ENCODE assay signal across 13 cellular contexts in genomic region chr12:64407342-64408223, GRCh38. TPM values are rescaled to one million over a fixed set of nuclear protein-coding genes. Genes with fewer than 3 reads are reported as not detected.
DNase-seq lines count a peak whose midpoint lies in the region; ATAC-seq, FAIRE-seq and TF ChIP-seq lines count a peak whose summit lies in the region.
"Had no signal": no experiment of that assay in that cellular context is flagged by ENCODE, and none has a peak within 500 bp of the region (broad histone marks: within the 10 kb centered on the region; RNA-seq: fewer than 3 reads in every experiment).

No MANE protein-coding gene starts in this region.

- TF ChIP-seq RAD21 in H1 (IDR thresholded peaks at IDR 0.05 in 1 of 2, conservative IDR thresholded peaks at IDR 0.05 in 1 of 2; ENCODE audit: low read depth in 2 of 2, low read length in 2 of 2): no peak

- no peak overlapping the region for H2BK20ac ChIP-seq in H1 (ENCODE audit: low read length)

- no peak overlapping the region for H4K91ac ChIP-seq in H1 (replicated peaks; ENCODE audit: insufficient read length, low read length)

- TF ChIP-seq POLR2A in H1 (IDR thresholded peaks at IDR 0.05; ENCODE audit: control extremely low read depth in 1 of 2, low read depth in 2 of 2, low read length in 2 of 2): peak in 1 of 2 experiments; percentile 26; a peak in 1 of 3 replicates

- peaks cover 9% of the 10 kb centered on the region; the same call in 1 of the 2 replicates for H3K23me2 ChIP-seq in H1 (ENCODE audit: low read depth, low read length)

- no peak overlapping the region for H4K5ac ChIP-seq in H1 (ENCODE audit: insufficient read length, low read depth, low read length)

- WGBS in H1 (ENCODE audit: extremely low coverage in 1 of 2, insufficient coverage in 1 of 2, insufficient read length in 1 of 2, insufficient replicate concordance in 2 of 2, low coverage in 1 of 2, low lambda C conversion rate in 2 of 2, missing lambda C conversion rate in 1 of 2), 2 experiments: 76% methylated on average over 9 of the region's 9 CpGs; no CpG with 5 or more reads in 1 of the 2 experiments

- no peak for TF ChIP-seq CTCF in H1 (IDR thresholded peaks at IDR 0.05; ENCODE audit: control extremely low read depth in 1 of 3, insufficient read depth in 1 of 3, low read depth in 1 of 3, low read length in 3 of 3)

- DNase-seq in stimulated activated naive CD8-positive, alpha-beta T cell treated with anti-CD3 and anti-CD28 coated beads, Interleukin-15, amount 100 ng/mL, for 72 hours: no peak
- no peak for DNase-seq in stimulated activated naive CD8-positive, alpha-beta T cell treated with anti-CD3 and anti-CD28 coated beads, Interleukin-15, Interleukin-2, amounts not matched to agents 100 U/mL and 50 U/mL, for 24 hours
- peak; percentile 23 for DNase-seq in NCI-H82 treated with DMSO at 0.1 percent for 48 hours (lab: John Stamatoyannopoulos, UW; ENCODE audit: unreplicated experiment)
- DNase-seq in H1 (ENCODE audit: low read depth in 1 of 2, low spot score in 2 of 2): no peak
- no peak for DNase-seq in occipital lobe (lab: John Stamatoyannopoulos, UW)
- DNase-seq in NCI-H1930 (lab: John Stamatoyannopoulos, UW): no peak
- DNase-seq: left lung, NCI-H2171 treated with DMSO at 0.1 percent for 48 hours, SW 1271, tibial artery had no signal

- no peak overlapping the region for H2BK5ac ChIP-seq in H1 (ENCODE audit: low read depth, low read length)

- no peak overlapping the region for H3K23ac ChIP-seq in H1 (ENCODE audit: insufficient read length)

- no peak overlapping the region for H3K14ac ChIP-seq in H1 (ENCODE audit: insufficient read length)

- H2AFZ ChIP-seq in H1 (ENCODE audit: low read length): no peak overlapping the region

- no peak for TF ChIP-seq EP300 in H1 (IDR thresholded peaks at IDR 0.05; ENCODE audit: borderline replicate concordance in 1 of 2, low read depth in 2 of 2, low read length in 2 of 2)

- H2BK15ac ChIP-seq in H1 (ENCODE audit: low read length): no peak overlapping the region

- peaks cover 52% of the 10 kb centered on the region for H3K4me1 Mint-ChIP-seq in stimulated activated naive CD8-positive, alpha-beta T cell treated with anti-CD3 and anti-CD28 coated beads, Interleukin-15, amount 100 ng/mL, for 72 hours

- no peak overlapping the region for H3K4ac ChIP-seq in H1 (replicated peaks; ENCODE audit: insufficient read length, low read depth, low read length)

- POLR2A ChIA-PET in H1 (lab: Charles Lee; ENCODE audit: partially characterized antibody): interaction anchor here (0.7 to 9.6 kb wide), 12 partner anchors 8 to 136 kb away, joined by 3 to 100 read pairs (median 5); no protein-coding TSS in a partner anchor

- no peaks in the 10 kb centered on the region for H3K27me3 ChIP-seq in H1 (replicated peaks in 1 of 4; ENCODE audit: control insufficient read depth in 3 of 4, extremely low read depth in 1 of 4, insufficient read depth in 3 of 4, low read length in 3 of 4)
- H3K27me3 ChIP-seq: left lung, tibial artery had no signal

- peaks cover 15 to 63% of the 10 kb centered on the region in 2 experiments for H3K79me2 ChIP-seq in H1 (ENCODE audit: control insufficient read depth in 1 of 2, insufficient read depth in 2 of 2, low read length in 2 of 2)

- no peaks in the 10 kb centered on the region for H3K27me3 Mint-ChIP-seq in stimulated activated naive CD8-positive, alpha-beta T cell treated with anti-CD3 and anti-CD28 coated beads, Interleukin-15, amount 100 ng/mL, for 72 hours

- H3K4me2 ChIP-seq in H1 (ENCODE audit: insufficient read depth in 1 of 2, low read depth in 2 of 2, low read length in 2 of 2): peak overlapping the region in 1 of 2 experiments; percentile 24; a peak in 1 of 4 replicates

- no peak overlapping the region; a peak in 2 of 7 replicates for H3K9ac ChIP-seq in H1 (replicated peaks in 1 of 4; ENCODE audit: extremely low read depth in 1 of 4, low read depth in 3 of 4, low read length in 3 of 4)

- ATAC-seq in stimulated activated naive CD8-positive, alpha-beta T cell treated with anti-CD3 and anti-CD28 coated beads, Interleukin-15, amount 100 ng/mL, for 72 hours: no peak
- ATAC-seq in stimulated activated naive CD8-positive, alpha-beta T cell treated with anti-CD3 and anti-CD28 coated beads, Interleukin-15, Interleukin-2, amounts not matched to agents 100 U/mL and 50 U/mL, for 24 hours: no peak
- ATAC-seq in HG02571 (IDR thresholded peaks at IDR 0.05; ENCODE audit: unreplicated experiment): no peak
- ATAC-seq: activated CD4-positive, CD25-positive, alpha-beta regulatory T cell treated with anti-CD3 and anti-CD28 coated beads, Interleukin-2, amount 50 U/mL, for 24 hours; left lung had no signal

- no peak overlapping the region for H4K8ac ChIP-seq in H1 (ENCODE audit: extremely low read depth, insufficient read depth, low read length)

- peak overlapping the region in 1 of 2 donors; percentile 77 for H3K27ac Mint-ChIP-seq in stimulated activated naive CD8-positive, alpha-beta T cell treated with anti-CD3 and anti-CD28 coated beads, Interleukin-15, amount 100 ng/mL, for 72 hours

- peaks cover 5% of the 10 kb centered on the region; the same call in 1 of the 2 replicates for H3K79me1 ChIP-seq in H1 (ENCODE audit: low read depth, low read length)

- no peak overlapping the region for H3K4me3 ChIP-seq in H1 (ENCODE audit: extremely low read depth in 1 of 4, insufficient read depth in 2 of 4, low read depth in 3 of 4, low read length in 4 of 4)
- H3K4me3 ChIP-seq: left lung, tibial artery had no signal

- no peaks in the 10 kb centered on the region for H3K9me3 Mint-ChIP-seq in stimulated activated naive CD8-positive, alpha-beta T cell treated with anti-CD3 and anti-CD28 coated beads, Interleukin-15, amount 100 ng/mL, for 72 hours
- H3K9me3 Mint-ChIP-seq: CD14-positive monocyte had no signal

- peaks cover 0 to 5% (median 1%) of the 10 kb centered on the region in 4 experiments; a peak in 3 of 7 replicates for H3K4me1 ChIP-seq in H1 (replicated peaks in 1 of 4; ENCODE audit: control insufficient read depth in 3 of 4, insufficient read depth in 4 of 4, low read length in 3 of 4)

- peaks cover 13 to 32% (median 24%) of the 10 kb centered on the region in 4 experiments for H3K36me3 ChIP-seq in H1 (ENCODE audit: control insufficient read depth in 2 of 4, insufficient read depth in 4 of 4, low read length in 3 of 4)

- no peaks in the 10 kb centered on the region for H3K9me3 ChIP-seq in H1 (ENCODE audit: insufficient read depth in 2 of 2, low read depth in 1 of 2, low read length in 1 of 2)
- H3K9me3 ChIP-seq: left lung, tibial artery had no signal

- H4K20me1 ChIP-seq in H1 (replicated peaks in 1 of 2; ENCODE audit: control insufficient read depth in 1 of 2, insufficient read depth in 2 of 2, low read length in 2 of 2): peaks cover 5 to 11% of the 10 kb centered on the region in 2 experiments

- no peak overlapping the region for H3K18ac ChIP-seq in H1 (ENCODE audit: extremely low read depth, low read length)

- H2BK120ac ChIP-seq in H1 (replicated peaks; ENCODE audit: low read depth, low read length): no peak overlapping the region

- H3K4me3 Mint-ChIP-seq in stimulated activated naive CD8-positive, alpha-beta T cell treated with anti-CD3 and anti-CD28 coated beads, Interleukin-15, amount 100 ng/mL, for 72 hours: peak overlapping the region; percentile 59 to 100
- H3K4me3 Mint-ChIP-seq: CD14-positive monocyte had no signal

- H3K27ac ChIP-seq in H1 (ENCODE audit: low read depth, low read length): no peak overlapping the region
- H3K27ac ChIP-seq: left lung, tibial artery had no signal

- CTCF ChIA-PET in H1 (lab: Charles Lee; ENCODE audit: partially characterized antibody): interaction anchor here (0.6 to 0.9 kb wide), 4 partner anchors 15 to 247 kb away, joined by 3 to 5 read pairs (median 3); no protein-coding TSS in a partner anchor

- H2BK12ac ChIP-seq in H1 (ENCODE audit: low read depth, low read length): no peak overlapping the region

- no peak overlapping the region for H2AK5ac ChIP-seq in H1 (ENCODE audit: low read depth, low read length)

- H3K56ac ChIP-seq in H1 (replicated peaks; ENCODE audit: insufficient read length, low read depth, low read length): no peak overlapping the region

- no peak for FAIRE-seq in H1 (lab: Jason Lieb, UNC)

TF ChIP-seq in H1, 55 proteins besides CTCF, POLR2A, EP300 and RAD21 (continues in another document):
- no peak for TF ChIP-seq TBP (IDR thresholded peaks at IDR 0.05; ENCODE audit: low read depth, low read length)
- TF ChIP-seq KDM1A (IDR thresholded peaks at IDR 0.05; ENCODE audit: borderline replicate concordance, low read length): no peak

RNA-seq across cellular contexts. Expression of gene XPOT, which starts 3.4 kb away (rescaled TPM):
- 160 and 176 TPM in 2 replicates for total RNA-seq in H1 (2021; fragmentation: NEBNext Ultra II Directional; extraction: Animal tissue kit (Norgen Biotek cat#: 25700))
- polyA plus RNA-seq in H1 (2011; rRNA removed): 26.7 and 38.8 TPM in 2 replicates
- polyA plus RNA-seq in H1 (2011; cell fraction: cytosol; rRNA removed): 49.9 TPM
- 26.3 TPM for polyA plus RNA-seq in H1 (2011; cell fraction: nucleus; rRNA removed)
- polyA plus RNA-seq in H1 (2012, experiment 1 of 2): 51.7 to 99.1 TPM (median 63.7 TPM) in 4 replicates
- 5.4 TPM for polyA plus RNA-seq in H1 (2012, experiment 2 of 2)
- polyA plus RNA-seq in H1 (2013, experiment 1 of 2): 82.0 TPM
- 86.0 TPM for polyA plus RNA-seq in H1 (2013, experiment 2 of 2)
- 76.8 and 116 TPM in 2 replicates for polyA minus RNA-seq in H1 (2011; rRNA and poly(A)+ RNA removed)
- polyA minus RNA-seq in H1 (2011; cell fraction: cytosol; rRNA and poly(A)+ RNA removed): 66.3 TPM
- polyA minus RNA-seq in H1 (2011; cell fraction: nucleus; rRNA and poly(A)+ RNA removed): 117 TPM
- 72.7 TPM for total RNA-seq in occipital lobe

RNA-seq across cellular contexts. Expression of gene C12orf56, which starts 17.0 kb away (rescaled TPM):
- total RNA-seq in H1 (2021; fragmentation: NEBNext Ultra II Directional; extraction: Animal tissue kit (Norgen Biotek cat#: 25700)): 1.1 TPM in 2 replicates
- polyA plus RNA-seq in H1 (2011; rRNA removed): 2.0 and 2.9 TPM in 2 replicates
- polyA plus RNA-seq in H1 (2011; cell fraction: cytosol; rRNA removed): 2.6 TPM
- polyA plus RNA-seq in H1 (2011; cell fraction: nucleus; rRNA removed): 5.7 TPM
- 1.7 to 2.6 TPM (median 2.2 TPM) in 4 replicates for polyA plus RNA-seq in H1 (2012, experiment 1 of 2)
- polyA plus RNA-seq in H1 (2012, experiment 2 of 2): 0.26 TPM
- polyA plus RNA-seq in H1 (2013, experiment 1 of 2): 1.4 TPM
- 1.3 TPM for polyA plus RNA-seq in H1 (2013, experiment 2 of 2)
- polyA minus RNA-seq in H1 (2011; rRNA and poly(A)+ RNA removed): 2.9 and 5.3 TPM in 2 replicates
- polyA minus RNA-seq in H1 (2011; cell fraction: cytosol; rRNA and poly(A)+ RNA removed): 1.0 TPM
- polyA minus RNA-seq in H1 (2011; cell fraction: nucleus; rRNA and poly(A)+ RNA removed): 11.1 TPM
- not detected for total RNA-seq in occipital lobe
- total RNA-seq: left lung had no signal
- polyA plus RNA-seq: CD14-positive monocyte had no signal

RNA-seq across cellular contexts. Expression of gene TBK1, which starts 44.3 kb away (rescaled TPM):
- total RNA-seq in H1 (2021; fragmentation: NEBNext Ultra II Directional; extraction: Animal tissue kit (Norgen Biotek cat#: 25700)): 19.2 and 20.4 TPM in 2 replicates
- polyA plus RNA-seq in H1 (2011; rRNA removed): 2.7 and 5.3 TPM in 2 replicates
- 8.7 TPM for polyA plus RNA-seq in H1 (2011; cell fraction: cytosol; rRNA removed)
- polyA plus RNA-seq in H1 (2011; cell fraction: nucleus; rRNA removed): 1.9 TPM
- polyA plus RNA-seq in H1 (2012, experiment 1 of 2): 7.9 to 17.8 TPM (median 9.0 TPM) in 4 replicates
- polyA plus RNA-seq in H1 (2012, experiment 2 of 2): 1.00 TPM
- polyA plus RNA-seq in H1 (2013, experiment 1 of 2): 14.9 TPM
- polyA plus RNA-seq in H1 (2013, experiment 2 of 2): 14.1 TPM
- polyA minus RNA-seq in H1 (2011; rRNA and poly(A)+ RNA removed): 4.3 and 6.2 TPM in 2 replicates
- polyA minus RNA-seq in H1 (2011; cell fraction: cytosol; rRNA and poly(A)+ RNA removed): 7.9 TPM
- 16.1 TPM for polyA minus RNA-seq in H1 (2011; cell fraction: nucleus; rRNA and poly(A)+ RNA removed)
- total RNA-seq in occipital lobe: 42.6 TPM
